21 cellular contexts compared by ENCODE assay signal in the genomic region with DNA sequence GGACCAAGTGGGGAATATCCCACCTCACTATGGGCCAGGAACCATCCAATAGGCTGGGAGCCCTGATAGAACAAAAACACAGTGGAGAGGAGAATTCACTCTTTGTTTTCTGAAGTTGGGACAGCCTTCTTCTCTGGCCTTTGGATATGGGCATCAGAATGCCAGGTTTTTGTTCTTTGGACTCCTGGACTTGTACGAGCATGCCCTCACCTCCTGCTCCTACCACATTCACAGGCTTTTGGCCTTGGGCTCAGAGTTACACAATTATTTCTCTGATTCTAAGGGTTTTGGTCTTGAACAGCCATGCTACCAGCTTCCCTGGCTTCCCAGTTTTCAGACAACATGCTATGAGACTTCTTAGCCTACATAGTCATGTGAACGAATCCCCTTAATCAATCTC.
"Had no signal": no experiment of that assay in that cellular context is flagged by ENCODE, and none has a peak within 500 bp of the region (broad histone marks: within the 10 kb centered on the region; RNA-seq: fewer than 3 reads in every experiment).

No MANE protein-coding gene starts in this region.

- DNase-seq: KBM-7, MG63, NCI-H1092, NCI-H1105 treated with DMSO at 0.1 percent for 48 hours, NCI-H1417 treated with DMSO at 0.1 percent for 48 hours, NCI-H146, NCI-H1694 treated with DMSO at 0.1 percent for 48 hours, NCI-H1930, NCI-H2081, NCI-H2107, NCI-H2227 treated with DMSO at 0.1 percent for 48 hours, NCI-H524, NCI-H526 treated with DMSO at 0.1 percent for 48 hours, NCI-H748 treated with DMSO at 0.1 percent for 48 hours, RPMI8226, SHP77 treated with DMSO at 0.1 percent for 48 hours, SJCRH30 had no signal

- H3K4me1 ChIP-seq: SJCRH30 had no signal

- ATAC-seq: Right ventricle myocardium inferior, SK-N-SH treated with all-trans-retinoic acid at 6 μM for 48 hours had no signal

- H3K4me3 ChIP-seq: MG63, SJCRH30 had no signal

- H3K27me3 ChIP-seq: MG63, SJCRH30 had no signal

- H3K36me3 ChIP-seq: MG63, SJCRH30 had no signal

- H3K27ac ChIP-seq: SJCRH30 had no signal

- FAIRE-seq: HTR-8/SVneo, RCC 7860 had no signal

- H3K9me3 ChIP-seq: MG63, SJCRH30 had no signal
